Comparison of ENCODE assay signal across 7 cellular contexts in the genomic region with DNA sequence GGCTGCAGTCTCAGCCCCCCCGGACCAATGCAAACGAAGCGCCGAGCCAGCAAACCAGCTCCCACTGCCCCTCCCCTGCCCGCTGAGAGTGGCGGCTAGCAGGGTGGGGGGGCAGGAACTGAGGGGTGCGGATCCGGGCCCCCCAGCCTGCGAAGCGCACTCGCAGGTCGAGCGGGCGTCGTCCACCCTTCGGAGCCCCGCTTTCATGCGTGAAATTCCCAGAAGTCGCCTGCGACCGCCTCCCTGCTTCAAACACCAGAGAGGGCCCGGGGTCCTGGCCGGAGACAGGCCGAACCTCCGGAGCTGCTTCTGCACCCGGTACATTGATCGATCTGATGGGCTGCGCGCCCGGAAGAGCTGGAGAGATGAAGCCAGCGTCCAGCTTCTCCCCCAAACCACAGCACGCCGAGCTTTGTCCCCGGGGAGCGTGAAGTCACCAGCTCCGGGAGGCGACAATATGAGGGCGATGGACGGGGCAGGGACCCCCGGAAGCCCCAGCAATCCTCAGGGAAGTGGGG. TPM values are rescaled to one million over a fixed set of nuclear protein-coding genes. Genes with fewer than 3 reads are reported as not detected.
DNase-seq lines count a peak whose midpoint lies in the region; TF ChIP-seq lines count a peak whose summit lies in the region.

No MANE protein-coding gene starts in this region.

- no peak for TF ChIP-seq CTCF in GM12864 (IDR thresholded peaks at IDR 0.05; ENCODE audit: low read depth, low read length, missing control alignments)
- TF ChIP-seq CTCF in brain microvascular endothelial cell (IDR thresholded peaks at IDR 0.05; ENCODE audit: low read depth, low read length, missing control alignments) = no peak

- H3K36me3 ChIP-seq in brain microvascular endothelial cell (replicated peaks) (peaks cover 6% of the 10 kb centered on the region), skeletal muscle tissue (ENCODE audit: control insufficient read depth in 3 of 3, insufficient read depth in 3 of 3, low read length in 3 of 3) (peaks cover 0 to 15% (median 14%) of the 10 kb centered on the region in 3 donors)

- H3K9me3 ChIP-seq in iPS-18c (ENCODE audit: control insufficient read depth, insufficient read depth, low read length) (peaks cover 4% of the 10 kb centered on the region), skeletal muscle tissue (ENCODE audit: control insufficient read depth in 3 of 3, low read length in 3 of 3) (no peaks in the 10 kb centered on the region)

- in situ Hi-C loops in brain microvascular endothelial cell (cut with HindIII; ENCODE audit: low pct_ligation_motif_present, low sequenced_read_pairs) = no loop called here

- H3K27ac ChIP-seq in brain microvascular endothelial cell (peak overlapping the region; percentile 2), skeletal muscle tissue (ENCODE audit: low read depth, low read length) (peak overlapping the region; percentile 69)

- H3K4me3 ChIP-seq in GM12864 (ENCODE audit: low read depth, low read length) (peak overlapping the region; percentile 74), brain microvascular endothelial cell (ENCODE audit: low read depth, low read length) (peak overlapping the region; percentile 70), iPS-18c (ENCODE audit: insufficient read depth, low read depth, low read length) (peak overlapping the region; percentile 92), skeletal muscle tissue (ENCODE audit: low read length in 3 of 3) (peak overlapping the region; percentile 78 to 85 (median 81))

- DNase-seq in GM12864 (ENCODE audit: low read depth) (no peak), KG1 (lab: John Stamatoyannopoulos, UW) (peak; percentile 61), SW480 (ENCODE audit: low spot score) (peak; percentile 69), brain microvascular endothelial cell (no peak), cerebellar nuclear complex (lab: John Stamatoyannopoulos, UW) (no peak)

- H3K4me1 ChIP-seq in skeletal muscle tissue (ENCODE audit: control insufficient read depth in 3 of 3, insufficient read depth in 3 of 3, low read length in 3 of 3) = peaks cover 35 to 45% (median 41%) of the 10 kb centered on the region in 3 donors

- H3K27me3 ChIP-seq in brain microvascular endothelial cell (replicated peaks) = no peaks in the 10 kb centered on the region
- peaks cover 0 to under 1% (median under 1%) of the 10 kb centered on the region in 3 donors for H3K27me3 ChIP-seq in skeletal muscle tissue (ENCODE audit: control insufficient read depth in 3 of 3, insufficient read depth in 3 of 3, low read length in 3 of 3)

- peak overlapping the region; percentile 78 to 90 (median 84) for H3K9ac ChIP-seq in skeletal muscle tissue (ENCODE audit: low read depth in 1 of 3, low read length in 3 of 3)

RNA-seq across cellular contexts. Expression of a gene that starts 0.6 kb away (rescaled TPM):
- total RNA-seq in skeletal muscle tissue = 19.8 TPM

RNA-seq across cellular contexts. Expression of a gene that starts 52.6 kb away (rescaled TPM):
- total RNA-seq in skeletal muscle tissue = 98.1 TPM

RNA-seq across cellular contexts. Expression of a gene that starts 54.5 kb away (rescaled TPM):
- total RNA-seq in skeletal muscle tissue = 6.3 TPM

Comparison
In these comparisons a context has a peak if more than half of its experiments do, and no peak if none do; other contexts are left out.
1. DNase-seq: peak in KG1 (single experiment) and SW480 (single experiment); none in GM12864 (single experiment), brain microvascular endothelial cell (single experiment) and cerebellar nuclear complex (0 of 2).
2. Peak in every context shown above with its lines, with median percentiles within 50 percentile points of each other: H3K4me3 ChIP-seq.